Comparison of ENCODE assay signal across 9 cellular contexts in the genomic region with DNA sequence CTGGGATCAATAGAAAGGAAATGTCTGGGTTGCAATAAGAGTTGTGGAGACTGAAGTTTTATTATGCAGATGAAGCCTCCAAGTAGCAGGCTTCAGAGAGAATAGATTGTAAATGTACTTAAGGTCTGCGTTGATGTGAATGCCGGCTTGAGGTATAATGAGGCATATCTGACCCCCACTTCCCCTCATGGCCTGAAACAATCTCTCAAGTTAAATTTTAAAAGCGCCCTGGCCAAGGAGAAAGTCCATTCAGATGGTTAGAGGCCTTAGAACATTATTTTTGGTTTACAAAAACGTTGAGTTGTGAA. TPM values are rescaled to one million over a fixed set of nuclear protein-coding genes. Genes with fewer than 3 reads are reported as not detected.
DNase-seq lines count a peak whose midpoint lies in the region; ATAC-seq and TF ChIP-seq lines count a peak whose summit lies in the region.
"Had no signal": no experiment of that assay in that cellular context is flagged by ENCODE, and none has a peak within 500 bp of the region (broad histone marks: within the 10 kb centered on the region; RNA-seq: fewer than 3 reads in every experiment).

No MANE protein-coding gene starts in this region.

- 9% methylated on average over 4 of the region's 4 CpGs for WGBS in suprapubic skin

- peaks cover 39% of the 10 kb centered on the region for H3K4me1 Mint-ChIP-seq in activated CD8-positive, alpha-beta T cell treated with anti-CD3 and anti-CD28 coated beads for 36 hours (ENCODE audit: low read depth)
- H3K4me1 Mint-ChIP-seq in immature natural killer cell, result peaks cover 64 to 70% of the 10 kb centered on the region in 2 donors

- H3K27ac Mint-ChIP-seq in activated CD8-positive, alpha-beta T cell treated with anti-CD3 and anti-CD28 coated beads for 36 hours, result peak overlapping the region; percentile 91
- peak overlapping the region; percentile 90 to 98 (median 97) for H3K27ac Mint-ChIP-seq in immature natural killer cell

- TF ChIP-seq POLR2A in suprapubic skin (IDR thresholded peaks at IDR 0.05), result no peak

- TF ChIP-seq CTCF in activated CD8-positive, alpha-beta T cell treated with anti-CD3 and anti-CD28 coated beads for 36 hours (IDR thresholded peaks at IDR 0.05), result no peak
- TF ChIP-seq CTCF in suprapubic skin (IDR thresholded peaks at IDR 0.05), result no peak

- H3K36me3 ChIP-seq in suprapubic skin, result peaks cover 3% of the 10 kb centered on the region

- CTCF ChIA-PET in activated CD8-positive, alpha-beta T cell treated with anti-CD3 and anti-CD28 coated beads for 36 hours (lab: Charles Lee), result interaction anchor here (1.0 to 1.2 kb wide), 2 partner anchors 11 to 61 kb away, joined by 3 to 4 read pairs; no protein-coding TSS in a partner anchor

- TF ChIP-seq EP300 in suprapubic skin (IDR thresholded peaks at IDR 0.05), result no peak

- H3K27me3 ChIP-seq in suprapubic skin, result no peaks in the 10 kb centered on the region

- no peaks in the 10 kb centered on the region for H3K9me3 Mint-ChIP-seq in activated CD8-positive, alpha-beta T cell treated with anti-CD3 and anti-CD28 coated beads for 36 hours
- H3K9me3 Mint-ChIP-seq in immature natural killer cell, result no peaks in the 10 kb centered on the region

- H3K27me3 Mint-ChIP-seq in activated CD8-positive, alpha-beta T cell treated with anti-CD3 and anti-CD28 coated beads for 36 hours, result no peaks in the 10 kb centered on the region
- H3K27me3 Mint-ChIP-seq in immature natural killer cell (ENCODE audit: low read depth in 3 of 3), result peaks cover 9 to 20% (median 12%) of the 10 kb centered on the region in 3 donors

- POLR2A ChIA-PET in activated CD8-positive, alpha-beta T cell treated with anti-CD3 and anti-CD28 coated beads for 36 hours (lab: Charles Lee), result interaction anchor here (0.8 kb wide), 1 partner anchor 61 kb away, joined by 3 read pairs; no protein-coding TSS in a partner anchor

- H3K27ac ChIP-seq in suprapubic skin, result peak overlapping the region; percentile 92

- no peaks in the 10 kb centered on the region for H3K9me3 ChIP-seq in suprapubic skin

- peak; percentile 28 for ATAC-seq in activated CD8-positive, alpha-beta T cell treated with anti-CD3 and anti-CD28 coated beads for 36 hours

- H3K36me3 Mint-ChIP-seq in activated CD8-positive, alpha-beta T cell treated with anti-CD3 and anti-CD28 coated beads for 36 hours (ENCODE audit: low read depth), result no peaks in the 10 kb centered on the region
- peaks cover 0 to 3% (median 0%) of the 10 kb centered on the region in 3 donors for H3K36me3 Mint-ChIP-seq in immature natural killer cell

- peak overlapping the region; percentile 70 for H3K4me3 Mint-ChIP-seq in activated CD8-positive, alpha-beta T cell treated with anti-CD3 and anti-CD28 coated beads for 36 hours
- peak overlapping the region; percentile 91 to 99 (median 98) for H3K4me3 Mint-ChIP-seq in immature natural killer cell

- intact Hi-C loops in activated CD8-positive, alpha-beta T cell treated with anti-CD3 and anti-CD28 coated beads for 36 hours (cut with micrococcal nuclease), result no loop called here

- H3K4me3 ChIP-seq in suprapubic skin, result peak overlapping the region; percentile 78

- DNase-seq in NCI-H2107 treated with DMSO at 0.1 percent for 48 hours (lab: John Stamatoyannopoulos, UW; ENCODE audit: unreplicated experiment) (peak; percentile 83), NCI-H2107 (lab: John Stamatoyannopoulos, UW) (no peak), immature natural killer cell (no peak), suprapubic skin (ENCODE audit: low spot score in 2 of 2) (no peak), NCI-H2081 treated with DMSO at 0.1 percent for 48 hours (lab: John Stamatoyannopoulos, UW) (no peak), amniotic stem cell (lab: John Stamatoyannopoulos, UW) (no peak)
- DNase-seq in activated CD8-positive, alpha-beta T cell treated with anti-CD3 and anti-CD28 coated beads for 36 hours, result no peak
- no peak for DNase-seq in effector CD4-positive, alpha-beta T cell

- H3K4me1 ChIP-seq in suprapubic skin, result peaks cover 42% of the 10 kb centered on the region

RNA-seq across cellular contexts. Expression of gene HIGD1C, which starts 28.3 kb away (rescaled TPM):
- not detected for total RNA-seq in activated CD8-positive, alpha-beta T cell treated with anti-CD3 and anti-CD28 coated beads for 36 hours
- not detected for polyA plus RNA-seq in immature natural killer cell
- total RNA-seq in suprapubic skin, result not detected
- total RNA-seq: Daoy had no signal
